38 cellular contexts compared by ENCODE assay signal in genomic region chr10:100725869-100726426, GRCh38. TPM values are rescaled to one million over a fixed set of nuclear protein-coding genes. Genes with fewer than 3 reads are reported as not detected.
"Had no signal": no experiment of that assay in that cellular context is flagged by ENCODE, and none has a peak within 500 bp of the region (broad histone marks: within the 10 kb centered on the region; RNA-seq: fewer than 3 reads in every experiment).

No MANE protein-coding gene starts in this region.

- H3K27ac ChIP-seq: adrenal gland, body of pancreas, breast epithelium, Peyer's patch, SJSA1, VCaP had no signal

- H3K36me3 ChIP-seq: adrenal gland, breast epithelium, MG63, Peyer's patch, SJSA1 had no signal

- FAIRE-seq: astrocyte had no signal

- H3K9me3 ChIP-seq: adrenal gland, body of pancreas, breast epithelium, MG63, Peyer's patch, SJSA1 had no signal

- H3K4me3 Mint-ChIP-seq: activated B cell treated with CpG ODN at 0.5 μM for 24 hours; activated CD4-positive, alpha-beta memory T cell treated with anti-CD3 and anti-CD28 coated beads for 36 hours; activated naive CD4-positive, alpha-beta T cell treated with anti-CD3 and anti-CD28 coated beads for 36 hours; activated T-cell treated with anti-CD3 and anti-CD28 coated beads, Interleukin-2, amount 50 U/mL, for 72 hours; activated T-helper 17 cell treated with anti-CD3 and anti-CD28 coated beads, Interleukin-2, amount 50 U/mL, for 72 hours had no signal

- H3K27ac Mint-ChIP-seq: activated B cell treated with CpG ODN at 0.5 μM for 24 hours; activated CD4-positive, alpha-beta memory T cell treated with anti-CD3 and anti-CD28 coated beads for 36 hours; activated naive CD4-positive, alpha-beta T cell treated with anti-CD3 and anti-CD28 coated beads for 36 hours; activated naive CD4-positive, alpha-beta T cell treated with anti-CD3 and anti-CD28 coated beads, Interleukin-2, amount 50 U/mL, for 72 hours; activated T-cell treated with anti-CD3 and anti-CD28 coated beads, Interleukin-2, amount 50 U/mL, for 72 hours; activated T-helper 17 cell treated with anti-CD3 and anti-CD28 coated beads, Interleukin-2, amount 50 U/mL, for 72 hours had no signal

- H3K36me3 Mint-ChIP-seq: activated CD4-positive, alpha-beta memory T cell treated with anti-CD3 and anti-CD28 coated beads for 36 hours had no signal

- H3K9me3 Mint-ChIP-seq: activated B cell treated with CpG ODN at 0.5 μM for 24 hours; activated CD4-positive, alpha-beta memory T cell treated with anti-CD3 and anti-CD28 coated beads for 36 hours; activated naive CD4-positive, alpha-beta T cell treated with anti-CD3 and anti-CD28 coated beads for 36 hours; activated naive CD4-positive, alpha-beta T cell treated with anti-CD3 and anti-CD28 coated beads, Interleukin-2, amount 50 U/mL, for 72 hours; activated T-cell treated with anti-CD3 and anti-CD28 coated beads, Interleukin-2, amount 50 U/mL, for 72 hours; activated T-helper 17 cell treated with anti-CD3 and anti-CD28 coated beads, Interleukin-2, amount 50 U/mL, for 72 hours had no signal

- DNase-seq: activated B cell treated with CpG ODN at 0.5 μM for 24 hours; activated CD4-positive, alpha-beta memory T cell treated with anti-CD3 and anti-CD28 coated beads for 36 hours; activated CD4-positive, alpha-beta T cell treated with anti-CD3 and anti-CD28 coated beads for 4 hours; activated CD4-positive, alpha-beta T cell treated with anti-CD3 and anti-CD28 coated beads, Interleukin-2, amount 50 U/mL, for 1 hour; activated CD4-positive, CD25-positive, alpha-beta regulatory T cell treated with anti-CD3 and anti-CD28 coated beads, Interleukin-2, amount 50 U/mL, for 72 hours; activated CD8-positive, alpha-beta memory T cell treated with anti-CD3 and anti-CD28 coated beads, Interleukin-2, amount 50 U/mL, for 4 hours; activated gamma-delta T cell treated with Interleukin-2 at 50 U/mL for 16 hours; activated naive CD4-positive, alpha-beta T cell treated with anti-CD3 and anti-CD28 coated beads for 36 hours; activated T-cell treated with anti-CD3 and anti-CD28 coated beads for 4 hours; activated T-cell treated with anti-CD3 and anti-CD28 coated beads, Interleukin-2, amount 50 U/mL, for 72 hours; adrenal gland; body of pancreas; caudate nucleus; Kasumi-1; KG1; MG63; NCI-H1048; NCI-H1105 treated with DMSO at 0.1 percent for 48 hours; NCI-H1436; NCI-H1694; NCI-H2029; NCI-H345; NCI-H524 treated with DMSO at 0.1 percent for 48 hours; PC-3; Peyer's patch; RPMI8226; SHP77 treated with DMSO at 0.1 percent for 48 hours; SW 1271; T-helper 1 cell; T-helper 2 cell; T-helper 9 cell had no signal

- ATAC-seq: activated naive CD4-positive, alpha-beta T cell treated with anti-CD3 and anti-CD28 coated beads, Interleukin-2, amount 50 U/mL, for 72 hours; activated T-cell treated with anti-CD3 and anti-CD28 coated beads, Interleukin-2, amount 50 U/mL, for 72 hours; activated T-helper 17 cell treated with anti-CD3 and anti-CD28 coated beads, Interleukin-2, amount 50 U/mL, for 72 hours; body of pancreas; PC-3 had no signal

- H3K4me3 ChIP-seq: adrenal gland, body of pancreas, breast epithelium, MG63, Peyer's patch, SJSA1 had no signal

RNA-seq across cellular contexts. Expression of gene PAX2, which starts 19.4 kb away (rescaled TPM):
- total RNA-seq: activated B cell treated with CpG ODN at 0.5 μM for 24 hours; activated CD4-positive, alpha-beta memory T cell treated with anti-CD3 and anti-CD28 coated beads for 36 hours; activated naive CD4-positive, alpha-beta T cell treated with anti-CD3 and anti-CD28 coated beads for 36 hours; activated naive CD4-positive, alpha-beta T cell treated with anti-CD3 and anti-CD28 coated beads, Interleukin-2, amount 50 U/mL, for 72 hours; NCI-H460; PC-3; Peyer's patch; SJSA1 had no signal
